ENCODE assay signal across 1 cellular context in the genomic region with DNA sequence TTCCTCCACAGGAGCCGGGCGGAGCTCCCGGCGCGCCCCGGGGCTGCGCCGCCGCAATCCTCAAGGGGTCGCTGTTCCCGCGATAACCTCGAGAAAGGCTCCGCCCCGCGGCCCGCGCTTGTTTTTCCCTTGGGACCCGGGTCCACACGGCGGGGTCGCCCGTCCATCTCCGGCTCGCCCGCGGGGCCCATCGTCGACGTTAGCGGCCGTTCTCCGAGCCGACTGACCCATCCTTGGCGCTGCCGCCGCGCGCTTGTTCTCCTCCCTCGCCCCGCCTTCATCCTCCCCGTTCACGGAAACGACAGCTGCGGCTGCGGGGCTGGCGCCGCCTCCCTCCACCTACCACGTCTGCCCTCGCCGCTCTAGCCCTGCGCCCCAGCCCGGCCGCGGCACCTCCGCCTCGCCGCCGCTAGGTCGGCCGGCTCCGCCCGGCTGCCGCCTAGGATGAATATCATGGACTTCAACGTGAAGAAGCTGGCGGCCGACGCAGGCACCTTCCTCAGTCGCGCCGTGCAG.
A peak's percentile ranks its signal among the peaks of the same experiment; 100 is the strongest.
TF ChIP-seq lines count a peak whose summit lies in the region.

Gene SH3GLB1, plus strand, starts transcription at position 121 of the 516 bp plus-strand sequence. Its CDS starts 324 bp downstream, at position 445.

TF ChIP-seq in HepG2, 621 proteins besides CTCF, POLR2A, EP300 and RAD21 (continued from another document and continues in another):
- TF ChIP-seq, protein P1, sequence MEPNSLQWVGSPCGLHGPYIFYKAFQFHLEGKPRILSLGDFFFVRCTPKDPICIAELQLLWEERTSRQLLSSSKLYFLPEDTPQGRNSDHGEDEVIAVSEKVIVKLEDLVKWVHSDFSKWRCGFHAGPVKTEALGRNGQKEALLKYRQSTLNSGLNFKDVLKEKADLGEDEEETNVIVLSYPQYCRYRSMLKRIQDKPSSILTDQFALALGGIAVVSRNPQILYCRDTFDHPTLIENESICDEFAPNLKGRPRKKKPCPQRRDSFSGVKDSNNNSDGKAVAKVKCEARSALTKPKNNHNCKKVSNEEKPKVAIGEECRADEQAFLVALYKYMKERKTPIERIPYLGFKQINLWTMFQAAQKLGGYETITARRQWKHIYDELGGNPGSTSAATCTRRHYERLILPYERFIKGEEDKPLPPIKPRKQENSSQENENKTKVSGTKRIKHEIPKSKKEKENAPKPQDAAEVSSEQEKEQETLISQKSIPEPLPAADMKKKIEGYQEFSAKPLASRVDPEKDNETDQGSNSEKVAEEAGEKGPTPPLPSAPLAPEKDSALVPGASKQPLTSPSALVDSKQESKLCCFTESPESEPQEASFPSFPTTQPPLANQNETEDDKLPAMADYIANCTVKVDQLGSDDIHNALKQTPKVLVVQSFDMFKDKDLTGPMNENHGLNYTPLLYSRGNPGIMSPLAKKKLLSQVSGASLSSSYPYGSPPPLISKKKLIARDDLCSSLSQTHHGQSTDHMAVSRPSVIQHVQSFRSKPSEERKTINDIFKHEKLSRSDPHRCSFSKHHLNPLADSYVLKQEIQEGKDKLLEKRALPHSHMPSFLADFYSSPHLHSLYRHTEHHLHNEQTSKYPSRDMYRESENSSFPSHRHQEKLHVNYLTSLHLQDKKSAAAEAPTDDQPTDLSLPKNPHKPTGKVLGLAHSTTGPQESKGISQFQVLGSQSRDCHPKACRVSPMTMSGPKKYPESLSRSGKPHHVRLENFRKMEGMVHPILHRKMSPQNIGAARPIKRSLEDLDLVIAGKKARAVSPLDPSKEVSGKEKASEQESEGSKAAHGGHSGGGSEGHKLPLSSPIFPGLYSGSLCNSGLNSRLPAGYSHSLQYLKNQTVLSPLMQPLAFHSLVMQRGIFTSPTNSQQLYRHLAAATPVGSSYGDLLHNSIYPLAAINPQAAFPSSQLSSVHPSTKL (CRISPR knock-in tag; IDR thresholded peaks at IDR 0.05) = no peak; the same call in 1 of the 2 replicates
- TF ChIP-seq CBFB (CRISPR knock-in tag; IDR thresholded peaks at IDR 0.05) (peak; percentile 59; the same call in 1 of the 2 replicates), ZNF543 (CRISPR knock-in tag; IDR thresholded peaks at IDR 0.05) (peak; percentile 74; the same call in 1 of the 2 replicates), ZNF577 (CRISPR knock-in tag; IDR thresholded peaks at IDR 0.05; ENCODE audit: borderline replicate concordance, low read depth) (no peak), SP4 (CRISPR knock-in tag; IDR thresholded peaks at IDR 0.05) (peak; percentile 58), MBNL3 (CRISPR knock-in tag; conservative IDR thresholded peaks at IDR 0.05) (no peak), RAD51 (IDR thresholded peaks at IDR 0.05; ENCODE audit: borderline replicate concordance) (no peak), ZNF619 (CRISPR knock-in tag; IDR thresholded peaks at IDR 0.05) (no peak), EED (CRISPR knock-in tag; IDR thresholded peaks at IDR 0.05) (no peak), ZNF460 (CRISPR knock-in tag; IDR thresholded peaks at IDR 0.05; ENCODE audit: borderline replicate concordance) (no peak; the same call in 1 of the 2 replicates), RFX3 (CRISPR knock-in tag; IDR thresholded peaks at IDR 0.05) (no peak), ZNF770 (CRISPR knock-in tag; IDR thresholded peaks at IDR 0.05) (no peak), MBD4 (IDR thresholded peaks at IDR 0.05; ENCODE audit: borderline replicate concordance, low read length) (no peak), CENPT (CRISPR knock-in tag; IDR thresholded peaks at IDR 0.05; ENCODE audit: low read depth) (0 out of 2 replicates have a peak, but pooled peaks have one; percentile 36), GMEB2 (CRISPR knock-in tag; IDR thresholded peaks at IDR 0.05; ENCODE audit: low read depth) (no peak), ZNF292 (CRISPR knock-in tag; IDR thresholded peaks at IDR 0.05; ENCODE audit: borderline replicate concordance, low read depth) (no peak), SYNCRIP (IDR thresholded peaks at IDR 0.05; ENCODE audit: insufficient read depth, low read depth, low read length) (no peak), SOX6 (IDR thresholded peaks at IDR 0.05) (no peak), SOX6 (CRISPR knock-in tag; IDR thresholded peaks at IDR 0.05) (peak; percentile 79), PTBP1 (IDR thresholded peaks at IDR 0.05; ENCODE audit: low read depth, low read length, poor library complexity, severe bottlenecking) (no peak), TBX3 (IDR thresholded peaks at IDR 0.05; ENCODE audit: borderline replicate concordance) (no peak), ZNF740 (CRISPR knock-in tag; IDR thresholded peaks at IDR 0.05) (no peak), ZSCAN29 (CRISPR knock-in tag; conservative IDR thresholded peaks at IDR 0.05) (no peak)
- TF ChIP-seq, protein P2, sequence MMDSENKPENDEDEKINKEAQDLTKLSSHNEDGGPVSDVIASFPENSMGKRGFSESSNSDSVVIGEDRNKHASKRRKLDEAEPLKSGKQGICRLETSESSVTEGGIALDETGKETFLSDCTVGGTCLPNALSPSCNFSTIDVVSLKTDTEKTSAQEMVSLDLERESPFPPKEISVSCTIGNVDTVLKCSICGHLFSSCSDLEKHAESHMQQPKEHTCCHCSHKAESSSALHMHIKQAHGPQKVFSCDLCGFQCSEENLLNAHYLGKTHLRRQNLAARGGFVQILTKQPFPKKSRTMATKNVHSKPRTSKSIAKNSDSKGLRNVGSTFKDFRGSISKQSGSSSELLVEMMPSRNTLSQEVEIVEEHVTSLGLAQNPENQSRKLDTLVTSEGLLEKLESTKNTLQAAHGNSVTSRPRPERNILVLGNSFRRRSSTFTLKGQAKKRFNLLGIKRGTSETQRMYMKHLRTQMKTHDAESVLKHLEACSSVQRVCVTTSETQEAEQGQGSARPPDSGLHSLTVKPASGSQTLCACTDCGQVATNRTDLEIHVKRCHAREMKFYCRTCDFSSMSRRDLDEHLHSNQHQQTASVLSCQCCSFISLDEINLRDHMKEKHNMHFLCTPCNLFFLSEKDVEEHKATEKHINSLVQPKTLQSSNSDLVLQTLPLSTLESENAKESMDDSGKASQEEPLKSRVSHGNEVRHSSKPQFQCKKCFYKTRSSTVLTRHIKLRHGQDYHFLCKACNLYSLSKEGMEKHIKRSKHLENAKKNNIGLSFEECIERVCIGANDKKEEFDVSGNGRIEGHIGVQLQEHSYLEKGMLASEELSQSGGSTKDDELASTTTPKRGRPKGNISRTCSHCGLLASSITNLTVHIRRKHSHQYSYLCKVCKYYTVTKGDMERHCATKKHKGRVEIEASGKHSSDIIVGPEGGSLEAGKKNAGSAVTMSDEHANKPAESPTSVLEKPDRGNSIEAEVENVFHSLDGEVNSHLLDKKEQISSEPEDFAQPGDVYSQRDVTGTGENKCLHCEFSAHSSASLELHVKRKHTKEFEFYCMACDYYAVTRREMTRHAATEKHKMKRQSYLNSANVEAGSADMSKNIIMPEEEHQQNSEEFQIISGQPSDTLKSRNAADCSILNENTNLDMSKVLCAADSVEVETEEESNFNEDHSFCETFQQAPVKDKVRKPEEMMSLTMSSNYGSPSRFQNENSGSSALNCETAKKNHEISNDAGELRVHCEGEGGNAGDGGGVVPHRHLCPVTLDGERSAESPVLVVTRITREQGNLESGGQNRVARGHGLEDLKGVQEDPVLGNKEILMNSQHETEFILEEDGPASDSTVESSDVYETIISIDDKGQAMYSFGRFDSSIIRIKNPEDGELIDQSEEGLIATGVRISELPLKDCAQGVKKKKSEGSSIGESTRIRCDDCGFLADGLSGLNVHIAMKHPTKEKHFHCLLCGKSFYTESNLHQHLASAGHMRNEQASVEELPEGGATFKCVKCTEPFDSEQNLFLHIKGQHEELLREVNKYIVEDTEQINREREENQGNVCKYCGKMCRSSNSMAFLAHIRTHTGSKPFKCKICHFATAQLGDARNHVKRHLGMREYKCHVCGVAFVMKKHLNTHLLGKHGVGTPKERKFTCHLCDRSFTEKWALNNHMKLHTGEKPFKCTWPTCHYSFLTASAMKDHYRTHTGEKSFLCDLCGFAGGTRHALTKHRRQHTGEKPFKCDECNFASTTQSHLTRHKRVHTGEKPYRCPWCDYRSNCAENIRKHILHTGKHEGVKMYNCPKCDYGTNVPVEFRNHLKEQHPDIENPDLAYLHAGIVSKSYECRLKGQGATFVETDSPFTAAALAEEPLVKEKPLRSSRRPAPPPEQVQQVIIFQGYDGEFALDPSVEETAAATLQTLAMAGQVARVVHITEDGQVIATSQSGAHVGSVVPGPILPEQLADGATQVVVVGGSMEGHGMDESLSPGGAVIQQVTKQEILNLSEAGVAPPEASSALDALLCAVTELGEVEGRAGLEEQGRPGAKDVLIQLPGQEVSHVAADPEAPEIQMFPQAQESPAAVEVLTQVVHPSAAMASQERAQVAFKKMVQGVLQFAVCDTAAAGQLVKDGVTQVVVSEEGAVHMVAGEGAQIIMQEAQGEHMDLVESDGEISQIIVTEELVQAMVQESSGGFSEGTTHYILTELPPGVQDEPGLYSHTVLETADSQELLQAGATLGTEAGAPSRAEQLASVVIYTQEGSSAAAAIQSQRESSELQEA (CRISPR knock-in tag; IDR thresholded peaks at IDR 0.05; ENCODE audit: not compliant biosample characterization) = no peak
- TF ChIP-seq, protein P3, sequence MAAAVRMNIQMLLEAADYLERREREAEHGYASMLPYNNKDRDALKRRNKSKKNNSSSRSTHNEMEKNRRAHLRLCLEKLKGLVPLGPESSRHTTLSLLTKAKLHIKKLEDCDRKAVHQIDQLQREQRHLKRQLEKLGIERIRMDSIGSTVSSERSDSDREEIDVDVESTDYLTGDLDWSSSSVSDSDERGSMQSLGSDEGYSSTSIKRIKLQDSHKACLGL (CRISPR knock-in tag; IDR thresholded peaks at IDR 0.05) = peak; percentile 83
- TF ChIP-seq, protein P4, sequence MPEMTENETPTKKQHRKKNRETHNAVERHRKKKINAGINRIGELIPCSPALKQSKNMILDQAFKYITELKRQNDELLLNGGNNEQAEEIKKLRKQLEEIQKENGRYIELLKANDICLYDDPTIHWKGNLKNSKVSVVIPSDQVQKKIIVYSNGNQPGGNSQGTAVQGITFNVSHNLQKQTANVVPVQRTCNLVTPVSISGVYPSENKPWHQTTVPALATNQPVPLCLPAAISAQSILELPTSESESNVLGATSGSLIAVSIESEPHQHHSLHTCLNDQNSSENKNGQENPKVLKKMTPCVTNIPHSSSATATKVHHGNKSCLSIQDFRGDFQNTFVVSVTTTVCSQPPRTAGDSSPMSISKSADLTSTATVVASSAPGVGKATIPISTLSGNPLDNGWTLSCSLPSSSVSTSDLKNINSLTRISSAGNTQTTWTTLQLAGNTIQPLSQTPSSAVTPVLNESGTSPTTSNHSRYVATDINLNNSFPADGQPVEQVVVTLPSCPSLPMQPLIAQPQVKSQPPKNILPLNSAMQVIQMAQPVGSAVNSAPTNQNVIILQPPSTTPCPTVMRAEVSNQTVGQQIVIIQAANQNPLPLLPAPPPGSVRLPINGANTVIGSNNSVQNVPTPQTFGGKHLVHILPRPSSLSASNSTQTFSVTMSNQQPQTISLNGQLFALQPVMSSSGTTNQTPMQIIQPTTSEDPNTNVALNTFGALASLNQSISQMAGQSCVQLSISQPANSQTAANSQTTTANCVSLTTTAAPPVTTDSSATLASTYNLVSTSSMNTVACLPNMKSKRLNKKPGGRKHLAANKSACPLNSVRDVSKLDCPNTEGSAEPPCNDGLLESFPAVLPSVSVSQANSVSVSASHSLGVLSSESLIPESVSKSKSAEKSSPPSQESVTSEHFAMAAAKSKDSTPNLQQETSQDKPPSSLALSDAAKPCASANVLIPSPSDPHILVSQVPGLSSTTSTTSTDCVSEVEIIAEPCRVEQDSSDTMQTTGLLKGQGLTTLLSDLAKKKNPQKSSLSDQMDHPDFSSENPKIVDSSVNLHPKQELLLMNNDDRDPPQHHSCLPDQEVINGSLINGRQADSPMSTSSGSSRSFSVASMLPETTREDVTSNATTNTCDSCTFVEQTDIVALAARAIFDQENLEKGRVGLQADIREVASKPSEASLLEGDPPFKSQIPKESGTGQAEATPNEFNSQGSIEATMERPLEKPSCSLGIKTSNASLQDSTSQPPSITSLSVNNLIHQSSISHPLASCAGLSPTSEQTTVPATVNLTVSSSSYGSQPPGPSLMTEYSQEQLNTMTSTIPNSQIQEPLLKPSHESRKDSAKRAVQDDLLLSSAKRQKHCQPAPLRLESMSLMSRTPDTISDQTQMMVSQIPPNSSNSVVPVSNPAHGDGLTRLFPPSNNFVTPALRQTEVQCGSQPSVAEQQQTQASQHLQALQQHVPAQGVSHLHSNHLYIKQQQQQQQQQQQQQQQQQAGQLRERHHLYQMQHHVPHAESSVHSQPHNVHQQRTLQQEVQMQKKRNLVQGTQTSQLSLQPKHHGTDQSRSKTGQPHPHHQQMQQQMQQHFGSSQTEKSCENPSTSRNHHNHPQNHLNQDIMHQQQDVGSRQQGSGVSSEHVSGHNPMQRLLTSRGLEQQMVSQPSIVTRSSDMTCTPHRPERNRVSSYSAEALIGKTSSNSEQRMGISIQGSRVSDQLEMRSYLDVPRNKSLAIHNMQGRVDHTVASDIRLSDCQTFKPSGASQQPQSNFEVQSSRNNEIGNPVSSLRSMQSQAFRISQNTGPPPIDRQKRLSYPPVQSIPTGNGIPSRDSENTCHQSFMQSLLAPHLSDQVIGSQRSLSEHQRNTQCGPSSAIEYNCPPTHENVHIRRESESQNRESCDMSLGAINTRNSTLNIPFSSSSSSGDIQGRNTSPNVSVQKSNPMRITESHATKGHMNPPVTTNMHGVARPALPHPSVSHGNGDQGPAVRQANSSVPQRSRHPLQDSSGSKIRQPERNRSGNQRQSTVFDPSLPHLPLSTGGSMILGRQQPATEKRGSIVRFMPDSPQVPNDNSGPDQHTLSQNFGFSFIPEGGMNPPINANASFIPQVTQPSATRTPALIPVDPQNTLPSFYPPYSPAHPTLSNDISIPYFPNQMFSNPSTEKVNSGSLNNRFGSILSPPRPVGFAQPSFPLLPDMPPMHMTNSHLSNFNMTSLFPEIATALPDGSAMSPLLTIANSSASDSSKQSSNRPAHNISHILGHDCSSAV (CRISPR knock-in tag; IDR thresholded peaks at IDR 0.05; ENCODE audit: borderline replicate concordance) = no peak
